In genomic region chrX:7083468-7084396, GRCh38 we compare ENCODE assay signal across 1 cellular context.
TF ChIP-seq lines count a peak whose summit lies in the region.

No MANE protein-coding gene starts in this region.

TF ChIP-seq in GM12878, 131 proteins besides CTCF, POLR2A, EP300 and RAD21 (continued from another document):
- TF ChIP-seq CEBPZ (IDR thresholded peaks at IDR 0.05; ENCODE audit: low read depth, low read length), result no peak
- TF ChIP-seq ATF7 (IDR thresholded peaks at IDR 0.05; ENCODE audit: low read depth), result peak; percentile 69
- TF ChIP-seq TARDBP (IDR thresholded peaks at IDR 0.05; ENCODE audit: borderline replicate concordance), result no peak
- no peak for TF ChIP-seq KLF5 (IDR thresholded peaks at IDR 0.05; ENCODE audit: partially characterized antibody)
- TF ChIP-seq YBX1 (IDR thresholded peaks at IDR 0.05), result no peak
- TF ChIP-seq IKZF1 (conservative IDR thresholded peaks at IDR 0.05), result peak; percentile 92
- TF ChIP-seq RAD51 (IDR thresholded peaks at IDR 0.05), result no peak
- peak; percentile 92 for TF ChIP-seq TCF12 (IDR thresholded peaks at IDR 0.05; ENCODE audit: low read depth, low read length)
- peak; percentile 88 for TF ChIP-seq FOXM1 (IDR thresholded peaks at IDR 0.05; ENCODE audit: low read depth, low read length)
- TF ChIP-seq BCL11A (IDR thresholded peaks at IDR 0.05; ENCODE audit: low read depth, low read length), result peak; percentile 83
- no peak for TF ChIP-seq ZZZ3 (IDR thresholded peaks at IDR 0.05; ENCODE audit: control insufficient read depth, insufficient read length, low read depth)
- TF ChIP-seq ATF2 (IDR thresholded peaks at IDR 0.05; ENCODE audit: low read length), result peak; percentile 90
- peak; percentile 69; the same call in 1 of the 2 replicates for TF ChIP-seq MTA3 (IDR thresholded peaks at IDR 0.05; ENCODE audit: borderline replicate concordance, low read length)
- TF ChIP-seq E2F4 (IDR thresholded peaks at IDR 0.05; ENCODE audit: low read depth, low read length), result no peak
- 0 out of 2 replicates have a peak, but pooled peaks have one; percentile 38 for TF ChIP-seq MTA2 (IDR thresholded peaks at IDR 0.05; ENCODE audit: low read depth)
- peak; percentile 50 to 84 for TF ChIP-seq BHLHE40 (IDR thresholded peaks at IDR 0.05; ENCODE audit: borderline replicate concordance in 1 of 2, low read depth in 2 of 2, low read length in 1 of 2)
- peak; percentile 79 for TF ChIP-seq CREM (IDR thresholded peaks at IDR 0.05; ENCODE audit: low read depth)
- no peak for TF ChIP-seq USF1 (IDR thresholded peaks at IDR 0.05; ENCODE audit: borderline replicate concordance, extremely low read length, insufficient read depth, low read depth, low read length)
- TF ChIP-seq ESRRA (IDR thresholded peaks at IDR 0.05; ENCODE audit: low read length), result no peak
- peak; percentile 73 for TF ChIP-seq RELB (IDR thresholded peaks at IDR 0.05; ENCODE audit: low read depth)
- peak; percentile 94 for TF ChIP-seq IKZF2 (IDR thresholded peaks at IDR 0.05)
- TF ChIP-seq MYB (IDR thresholded peaks at IDR 0.05; ENCODE audit: borderline replicate concordance, low read depth, low read length), result peak; percentile 87; the same call in 1 of the 2 replicates
- TF ChIP-seq SPI1 (IDR thresholded peaks at IDR 0.05; ENCODE audit: borderline replicate concordance, insufficient read depth, low read depth, low read length), result peak; percentile 72
- TF ChIP-seq SP1 (IDR thresholded peaks at IDR 0.05; ENCODE audit: low read depth, low read length), result peak; percentile 11
- TF ChIP-seq ZNF622 (IDR thresholded peaks at IDR 0.05), result no peak
- peak in 1 of 2 experiments; percentile 100; a peak in 2 of 4 replicates for TF ChIP-seq ETV6 (conservative IDR thresholded peaks at IDR 0.05 in 1 of 2, IDR thresholded peaks at IDR 0.05 in 1 of 2; ENCODE audit: borderline replicate concordance in 1 of 2, low read depth in 1 of 2)
- peak; percentile 76 for TF ChIP-seq PAX5 (IDR thresholded peaks at IDR 0.05; ENCODE audit: borderline replicate concordance, low read depth, low read length)
- TF ChIP-seq BACH1 (IDR thresholded peaks at IDR 0.05; ENCODE audit: borderline replicate concordance), result no peak
- TF ChIP-seq FOS (IDR thresholded peaks at IDR 0.05; ENCODE audit: borderline replicate concordance, extremely low read depth, insufficient read length), result no peak
- 0 out of 2 replicates have a peak, but pooled peaks have one; percentile 55 for TF ChIP-seq ZNF217 (IDR thresholded peaks at IDR 0.05)
- TF ChIP-seq ATF3 (IDR thresholded peaks at IDR 0.05; ENCODE audit: borderline replicate concordance, extremely low read depth, low read depth, low read length), result no peak
